Comparison of ENCODE assay signal across 7 cellular contexts in genomic region chr3:15206662-15207576, GRCh38. TPM values are rescaled to one million over a fixed set of nuclear protein-coding genes. Genes with fewer than 3 reads are reported as not detected.
A peak's percentile ranks its signal among the peaks of the same experiment; 100 is the strongest.
DNase-seq lines count a peak whose midpoint lies in the region; ATAC-seq and FAIRE-seq lines count a peak whose summit lies in the region.

No MANE protein-coding gene starts in this region.

- H3K9ac ChIP-seq in HUES64 (ENCODE audit: low read depth, low read length) (peak overlapping the region; percentile 89), trophoblast cell (ENCODE audit: low read length) (peak overlapping the region; percentile 98)

- H3K36me3 ChIP-seq in HUES64 (ENCODE audit: insufficient read depth, low read length) (peaks cover 12% of the 10 kb centered on the region; the same call in 1 of the 2 replicates), trophoblast cell (ENCODE audit: control insufficient read depth in 1 of 2, insufficient read depth in 2 of 2, low read length in 2 of 2) (peaks cover 2 to 3% of the 10 kb centered on the region in 2 experiments)

- peak overlapping the region; percentile 75 for H3K14ac ChIP-seq in trophoblast cell (ENCODE audit: low read length)

- H3K9me3 ChIP-seq in HUES64 (ENCODE audit: insufficient read depth, low read depth, low read length) (no peaks in the 10 kb centered on the region), trophoblast cell (ENCODE audit: insufficient read depth, low read depth, low read length) (no peaks in the 10 kb centered on the region)

- H3K27ac ChIP-seq in HUES64 (ENCODE audit: low read depth, low read length), result peak overlapping the region; percentile 81
- peak overlapping the region; percentile 72 for H3K27ac ChIP-seq in trophoblast cell (ENCODE audit: low read depth, low read length)

- H2AFZ ChIP-seq in trophoblast cell (ENCODE audit: insufficient read depth, low read length, poor library complexity), result peak overlapping the region; percentile 79

- H4K12ac ChIP-seq in trophoblast cell (ENCODE audit: low read depth, low read length), result no peak overlapping the region

- H3K4me1 ChIP-seq in HUES64 (ENCODE audit: insufficient read depth, low read length) (peaks cover 11% of the 10 kb centered on the region; the same call in 1 of the 2 replicates), trophoblast cell (ENCODE audit: control insufficient read depth in 1 of 2, insufficient read depth in 2 of 2, low read length in 2 of 2) (peaks cover 0 to 2% of the 10 kb centered on the region in 2 experiments)

- H3K79me1 ChIP-seq in trophoblast cell (ENCODE audit: low read length), result peaks cover 6% of the 10 kb centered on the region

- H3K27me3 ChIP-seq in HUES64 (ENCODE audit: insufficient read depth, low read length), result no peaks in the 10 kb centered on the region
- H3K27me3 ChIP-seq in trophoblast cell (ENCODE audit: insufficient read depth, low read length), result no peaks in the 10 kb centered on the region

- no peak overlapping the region for H2AK5ac ChIP-seq in trophoblast cell (ENCODE audit: low read length)

- H3K4ac ChIP-seq in trophoblast cell (ENCODE audit: low read depth, low read length), result peak overlapping the region; percentile 38

- peak overlapping the region; percentile 90 for H4K8ac ChIP-seq in trophoblast cell (ENCODE audit: low read depth, low read length)

- peak overlapping the region; percentile 70 for H4K91ac ChIP-seq in trophoblast cell (ENCODE audit: low read depth, low read length)

- H2BK5ac ChIP-seq in trophoblast cell (ENCODE audit: low read depth, low read length, poor library complexity), result peak overlapping the region; percentile 50

- H3K18ac ChIP-seq in trophoblast cell (ENCODE audit: low read length), result peak overlapping the region; percentile 54

- peaks cover 8% of the 10 kb centered on the region for H3K79me2 ChIP-seq in trophoblast cell (ENCODE audit: control insufficient read depth, insufficient read depth, low read length, poor library complexity)

- peak; percentile 25 for ATAC-seq in GM19043 (IDR thresholded peaks at IDR 0.05; ENCODE audit: low read depth, unreplicated experiment)
- ATAC-seq in HG03469 (IDR thresholded peaks at IDR 0.05; ENCODE audit: unreplicated experiment), result no peak

- no peak overlapping the region for H2BK12ac ChIP-seq in trophoblast cell (ENCODE audit: low read length)

- DNase-seq in activated effector memory CD4-positive, alpha-beta T cell treated with Interleukin-2 at 50 U/mL for 16 hours, result peak; percentile 18
- DNase-seq in head of caudate nucleus, result peak in 22 of 42 donors; percentile 15 to 68 (median 32)
- DNase-seq in trophoblast cell, result peak; percentile 12 to 52
- no peak for DNase-seq in urothelium cell line (ENCODE audit: low spot score)

- peak overlapping the region; percentile 26 for H2BK120ac ChIP-seq in trophoblast cell (ENCODE audit: insufficient read depth, low read length, poor library complexity)

- peak overlapping the region; percentile 92 for H3K4me3 ChIP-seq in HUES64 (ENCODE audit: low read length)
- peak overlapping the region; percentile 96 for H3K4me3 ChIP-seq in trophoblast cell (ENCODE audit: low read depth, low read length)

- peak overlapping the region; percentile 85 for H3K4me2 ChIP-seq in trophoblast cell (ENCODE audit: low read length)

- intact Hi-C loops in head of caudate nucleus (cut with DNase I), result loop anchor here (5.0 to 10.0 kb wide), 3 partner anchors 50 to 198 kb away; no protein-coding TSS in a partner anchor

- no peak overlapping the region for H3K23ac ChIP-seq in trophoblast cell (ENCODE audit: low read length)

- no peak for FAIRE-seq in urothelium cell line (lab: Jason Lieb, UNC)

- 14% methylated on average over 30 of the region's 30 CpGs for WGBS in HUES64
- WGBS in trophoblast cell (ENCODE audit: extremely low coverage, insufficient coverage, insufficient read length), result 100% methylated on average over 1 of the region's 30 CpGs

RNA-seq across cellular contexts. Expression of gene CAPN7, which starts 0.9 kb away (rescaled TPM):
- polyA plus RNA-seq in HUES64 (2013, experiment 1 of 2), result 11.1 TPM
- 12.1 TPM for polyA plus RNA-seq in HUES64 (2013, experiment 2 of 2)
- 12.7 and 14.3 TPM in 2 replicates for polyA plus RNA-seq in trophoblast cell (2013)
